Comparison of ENCODE assay signal across 13 cellular contexts in genomic region chr1:245298781-245299180, GRCh38.
A peak's percentile ranks its signal among the peaks of the same experiment; 100 is the strongest.
DNase-seq lines count a peak whose midpoint lies in the region; TF ChIP-seq lines count a peak whose summit lies in the region.
"Had no signal": no experiment of that assay in that cellular context is flagged by ENCODE, and none has a peak within 500 bp of the region (broad histone marks: within the 10 kb centered on the region; RNA-seq: fewer than 3 reads in every experiment).

No MANE protein-coding gene starts in this region.

- H3K4me3 ChIP-seq in mammary epithelial cell (replicated peaks in 1 of 3; ENCODE audit: insufficient read depth in 1 of 3, low read depth in 2 of 3, low read length in 3 of 3) = no peak overlapping the region
- peak overlapping the region; percentile 3 for H3K4me3 ChIP-seq in astrocyte of the cerebellum (ENCODE audit: low read depth, low read length)
- H3K4me3 ChIP-seq in thyroid gland (replicated peaks in 1 of 3) = no peak overlapping the region

- CTCF ChIA-PET in mammary epithelial cell (lab: Charles Lee; ENCODE audit: low non-redundant PET) = no interaction called here
- CTCF ChIA-PET in MCF 10A (lab: Yijun Ruan, JAX) = interaction anchor here (0.6 to 1.0 kb wide), 4 partner anchors 24 to 575 kb away, joined by 3 to 4 read pairs (median 4); no protein-coding TSS in a partner anchor
- CTCF ChIA-PET in activated CD4-positive, alpha-beta memory T cell treated with anti-CD3 and anti-CD28 coated beads, Interleukin-2, amount 10 ng/mL, durations not matched to agents 7 days and 5 days (lab: Charles Lee) = no interaction called here

- H3K27ac ChIP-seq in mammary epithelial cell (ENCODE audit: insufficient read depth, low read depth, low read length) (no peak overlapping the region), thyroid gland (peak overlapping the region in 2 of 3 donors; percentile 8 to 53)

- H3K4me1 ChIP-seq in mammary epithelial cell (ENCODE audit: insufficient read depth, low read length) (no peaks in the 10 kb centered on the region), thyroid gland (peaks cover 30 to 32% of the 10 kb centered on the region in 2 donors)

- POLR2A ChIA-PET in MCF 10A (lab: Yijun Ruan, JAX) = interaction anchor here (0.8 kb wide), 1 partner anchor 841 kb away, joined by 3 read pairs; no protein-coding TSS in a partner anchor
- POLR2A ChIA-PET in activated CD4-positive, alpha-beta memory T cell treated with anti-CD3 and anti-CD28 coated beads, Interleukin-2, amount 10 ng/mL, durations not matched to agents 7 days and 5 days (lab: Charles Lee) = no interaction called here

- no peak for TF ChIP-seq CTCF in mammary epithelial cell (conservative IDR thresholded peaks at IDR 0.05 in 1 of 2, IDR thresholded peaks at IDR 0.05 in 1 of 2; ENCODE audit: extremely low read depth in 1 of 2, insufficient read depth in 1 of 2, low read depth in 1 of 2, low read length in 2 of 2)
- TF ChIP-seq CTCF in MCF 10A (IDR thresholded peaks at IDR 0.05; ENCODE audit: unreplicated experiment) = no peak
- no peak for TF ChIP-seq CTCF in astrocyte of the cerebellum (IDR thresholded peaks at IDR 0.05; ENCODE audit: low read depth, low read length, missing control alignments)
- TF ChIP-seq CTCF in thyroid gland (IDR thresholded peaks at IDR 0.05) = no peak
- TF ChIP-seq CTCF in osteocyte (IDR thresholded peaks at IDR 0.05) = no peak

- no peaks in the 10 kb centered on the region for H3K79me2 ChIP-seq in mammary epithelial cell (ENCODE audit: insufficient read depth, low read length)

- dilution Hi-C loops in mammary epithelial cell (cut with HindIII; ENCODE audit: low sequenced_read_pairs) = no loop called here

- H3K9me3 Mint-ChIP-seq in MCF 10A (ENCODE audit: unreplicated experiment) (no peaks in the 10 kb centered on the region), osteocyte (ENCODE audit: unreplicated experiment) (no peaks in the 10 kb centered on the region)
- H3K9me3 Mint-ChIP-seq in activated CD4-positive, alpha-beta memory T cell treated with anti-CD3 and anti-CD28 coated beads, Interleukin-2, amount 10 ng/mL, durations not matched to agents 7 days and 5 days = no peaks in the 10 kb centered on the region
- H3K9me3 Mint-ChIP-seq: stimulated activated naive CD8-positive, alpha-beta T cell treated with anti-CD3 and anti-CD28 coated beads, Interleukin-15, amount 100 ng/mL, for 72 hours had no signal

- H2AFZ ChIP-seq in mammary epithelial cell (ENCODE audit: low read depth, low read length) = no peak overlapping the region

- no peaks in the 10 kb centered on the region for H3K27me3 ChIP-seq in mammary epithelial cell (ENCODE audit: insufficient read depth, low read length)
- no peaks in the 10 kb centered on the region for H3K27me3 ChIP-seq in thyroid gland

- intact Hi-C loops in mammary epithelial cell (cut with micrococcal nuclease) (no loop called here), MCF 10A (cut with micrococcal nuclease) (no loop called here), thyroid gland (cut with DNase I) (no loop called here)

- H3K9ac ChIP-seq in mammary epithelial cell (ENCODE audit: insufficient read depth, low read length) = no peak overlapping the region

- BruUV-seq in mammary epithelial cell (replicated peaks; lab: Mats Ljungman, UMichigan) (no TSS peak), MCF 10A (replicated peaks; lab: Mats Ljungman, UMichigan) (no TSS peak)

- H3K27ac Mint-ChIP-seq in MCF 10A (ENCODE audit: low read depth, unreplicated experiment) (no peak overlapping the region), osteocyte (ENCODE audit: unreplicated experiment) (no peak overlapping the region)
- no peak overlapping the region for H3K27ac Mint-ChIP-seq in activated CD4-positive, alpha-beta memory T cell treated with anti-CD3 and anti-CD28 coated beads, Interleukin-2, amount 10 ng/mL, durations not matched to agents 7 days and 5 days
- H3K27ac Mint-ChIP-seq: stimulated activated naive CD8-positive, alpha-beta T cell treated with anti-CD3 and anti-CD28 coated beads, Interleukin-15, amount 100 ng/mL, for 72 hours had no signal

- H3K4me2 ChIP-seq in mammary epithelial cell (ENCODE audit: insufficient read depth, low read depth, low read length) = no peak overlapping the region

- in situ Hi-C loops in mammary epithelial cell (cut with MboI; ENCODE audit: low sequenced_read_pairs in 2 of 2) = no loop called here
- in situ Hi-C loops in astrocyte of the cerebellum (cut with HindIII; ENCODE audit: low sequenced_read_pairs) = no loop called here

- H3K4me1 Mint-ChIP-seq in MCF 10A (ENCODE audit: insufficient read depth, unreplicated experiment) = peaks cover 6% of the 10 kb centered on the region
- H3K4me1 Mint-ChIP-seq in osteocyte (ENCODE audit: unreplicated experiment) = no peaks in the 10 kb centered on the region
- H3K4me1 Mint-ChIP-seq in activated CD4-positive, alpha-beta memory T cell treated with anti-CD3 and anti-CD28 coated beads, Interleukin-2, amount 10 ng/mL, durations not matched to agents 7 days and 5 days = no peaks in the 10 kb centered on the region

- H3K9me3 ChIP-seq in mammary epithelial cell (replicated peaks; ENCODE audit: insufficient read depth, low read length) (peaks cover 5% of the 10 kb centered on the region), thyroid gland (no peaks in the 10 kb centered on the region)

- H3K4me3 Mint-ChIP-seq in MCF 10A (ENCODE audit: unreplicated experiment) = no peak overlapping the region
- no peak overlapping the region for H3K4me3 Mint-ChIP-seq in osteocyte (ENCODE audit: unreplicated experiment)
- no peak overlapping the region for H3K4me3 Mint-ChIP-seq in activated CD4-positive, alpha-beta memory T cell treated with anti-CD3 and anti-CD28 coated beads, Interleukin-2, amount 10 ng/mL, durations not matched to agents 7 days and 5 days
- H3K4me3 Mint-ChIP-seq: stimulated activated naive CD8-positive, alpha-beta T cell treated with anti-CD3 and anti-CD28 coated beads, Interleukin-15, amount 100 ng/mL, for 72 hours had no signal

- 3% methylated on average over 11 of the region's 12 CpGs for WGBS in mammary epithelial cell (ENCODE audit: low coverage, missing lambda C conversion rate)
- WGBS in thyroid gland, 2 donors = 53 to 58% methylated on average over 12 of the region's 12 CpGs

- H3K27me3 Mint-ChIP-seq in MCF 10A (ENCODE audit: insufficient read depth, unreplicated experiment) (peaks cover 47% of the 10 kb centered on the region), osteocyte (ENCODE audit: unreplicated experiment) (peaks cover 2% of the 10 kb centered on the region)
- no peaks in the 10 kb centered on the region for H3K27me3 Mint-ChIP-seq in activated CD4-positive, alpha-beta memory T cell treated with anti-CD3 and anti-CD28 coated beads, Interleukin-2, amount 10 ng/mL, durations not matched to agents 7 days and 5 days

- TF ChIP-seq POLR2A in thyroid gland (IDR thresholded peaks at IDR 0.05) = peak in 1 of 2 donors; percentile 25

- no peaks in the 10 kb centered on the region for H4K20me1 ChIP-seq in mammary epithelial cell (ENCODE audit: insufficient read depth, low read length)

- H3K36me3 ChIP-seq in mammary epithelial cell (ENCODE audit: insufficient read depth, low read length) (no peaks in the 10 kb centered on the region), thyroid gland (no peaks in the 10 kb centered on the region)

- peak; percentile 57 for DNase-seq in mammary epithelial cell
- no peak for DNase-seq in MCF 10A (ENCODE audit: unreplicated experiment)
- DNase-seq in astrocyte of the cerebellum (ENCODE audit: low read depth) = peak; percentile 81
- peak; percentile 80 for DNase-seq in kidney glomerular epithelial cell (lab: John Stamatoyannopoulos, UW)
- DNase-seq in thyroid gland = peak; percentile 41 to 67
- DNase-seq in osteocyte (ENCODE audit: extremely low spot score, unreplicated experiment) = no peak
- no peak for DNase-seq in activated CD4-positive, alpha-beta memory T cell treated with anti-CD3 and anti-CD28 coated beads, Interleukin-2, amount 10 ng/mL, durations not matched to agents 7 days and 5 days
- DNase-seq in stimulated activated CD4-positive, alpha-beta T cell treated with anti-CD3 and anti-CD28 coated beads, Interleukin-12 subunit alpha, Interleukin-12 subunit beta, amount 100 ng/mL, for 4 hours = no peak
- DNase-seq: aorta; NCI-H1417 treated with DMSO at 0.1 percent for 48 hours; stimulated activated CD4-positive, alpha-beta T cell treated with anti-CD3 and anti-CD28 coated beads, Interleukin-2, amount 100 ng/mL, for 48 hours; stimulated activated naive CD8-positive, alpha-beta T cell treated with anti-CD3 and anti-CD28 coated beads, Interleukin-15, amount 100 ng/mL, for 72 hours; T-helper 2 cell had no signal

- no peaks in the 10 kb centered on the region for H3K36me3 Mint-ChIP-seq in MCF 10A (ENCODE audit: insufficient read depth, unreplicated experiment)
- H3K36me3 Mint-ChIP-seq in osteocyte (ENCODE audit: unreplicated experiment) = no peaks in the 10 kb centered on the region
- no peaks in the 10 kb centered on the region for H3K36me3 Mint-ChIP-seq in activated CD4-positive, alpha-beta memory T cell treated with anti-CD3 and anti-CD28 coated beads, Interleukin-2, amount 10 ng/mL, durations not matched to agents 7 days and 5 days (ENCODE audit: low read depth)

Comparison
In these comparisons a context has a peak if more than half of its experiments do, and no peak if none do; other contexts are left out.
1. DNase-seq: peak in mammary epithelial cell (single experiment), astrocyte of the cerebellum (single experiment), kidney glomerular epithelial cell (single experiment) and thyroid gland (2 of 2); none in MCF 10A (single experiment), osteocyte (single experiment), activated CD4-positive, alpha-beta memory T cell treated with anti-CD3 and anti-CD28 coated beads, Interleukin-2, amount 10 ng/mL, durations not matched to agents 7 days and 5 days (single experiment) and stimulated activated CD4-positive, alpha-beta T cell treated with anti-CD3 and anti-CD28 coated beads, Interleukin-12 subunit alpha, Interleukin-12 subunit beta, amount 100 ng/mL, for 4 hours (single experiment).